2 cellular contexts compared by ENCODE assay signal in genomic region chr1:53375440-53375839, GRCh38.
TF ChIP-seq lines count a peak whose summit lies in the region.

No MANE protein-coding gene starts in this region.

TF ChIP-seq in K562, 482 proteins besides CTCF, POLR2A, EP300 and RAD21:
- TF ChIP-seq ZNF644 (tag; IDR thresholded peaks at IDR 0.05; ENCODE audit: low read depth) = no peak
- TF ChIP-seq NFIC (IDR thresholded peaks at IDR 0.05) = 0 out of 2 replicates have a peak, but pooled peaks have one; percentile 17
- TF ChIP-seq KHSRP (IDR thresholded peaks at IDR 0.05) = no peak
TF ChIP-seq in K562: peak in this region for 1.

TF ChIP-seq in GM12891, 5 proteins besides CTCF, POLR2A, EP300 and RAD21:
- TF ChIP-seq POU2F2 (IDR thresholded peaks at IDR 0.05; ENCODE audit: low read depth, low read length) (no peak), POLR2AphosphoS5 (IDR thresholded peaks at IDR 0.05; ENCODE audit: low read depth, low read length) (no peak), TAF1 (IDR thresholded peaks at IDR 0.05; ENCODE audit: low read depth, low read length) (no peak), SPI1 (IDR thresholded peaks at IDR 0.05; ENCODE audit: low read depth, low read length) (no peak), PAX5 (IDR thresholded peaks at IDR 0.05; ENCODE audit: insufficient read depth, low read length, severe bottlenecking) (no peak)
